ENCODE assay signal across 18 cellular contexts in genomic region chr1:246534114-246534513, GRCh38. TPM values are rescaled to one million over a fixed set of nuclear protein-coding genes. Genes with fewer than 3 reads are reported as not detected.
DNase-seq lines count a peak whose midpoint lies in the region; ATAC-seq and TF ChIP-seq lines count a peak whose summit lies in the region.
"Had no signal": no experiment of that assay in that cellular context is flagged by ENCODE, and none has a peak within 500 bp of the region (broad histone marks: within the 10 kb centered on the region; RNA-seq: fewer than 3 reads in every experiment).

No MANE protein-coding gene starts in this region.

- ATAC-seq in Right ventricle myocardium superior (ENCODE audit: poor library complexity) (no peak), upper lobe of right lung (peak; percentile 89), GM21526 (IDR thresholded peaks at IDR 0.05; ENCODE audit: low FRiP score, unreplicated experiment) (no peak), left colon (no peak)
- ATAC-seq: CD8-positive, alpha-beta T cell; GM23338 had no signal

- no peak overlapping the region for H3K27ac ChIP-seq in right atrium auricular region
- H3K27ac ChIP-seq in upper lobe of right lung = peak overlapping the region; percentile 67
- H3K27ac ChIP-seq: BLaER1 treated with 17β-estradiol and CSF1 and Interleukin-3, amounts not matched to agents 10 nM and 100 nM; Peyer's patch had no signal

- peak; percentile 28 for DNase-seq in DMS53 (lab: John Stamatoyannopoulos, UW)
- no peak for DNase-seq in DMS53 treated with DMSO at 0.1 percent for 48 hours (lab: John Stamatoyannopoulos, UW; ENCODE audit: unreplicated experiment)
- peak; percentile 2 for DNase-seq in right atrium auricular region (ENCODE audit: low spot score)
- no peak for DNase-seq in Right ventricle myocardium superior
- peak; percentile 28 for DNase-seq in islet precursor cell
- DNase-seq in upper lobe of right lung = no peak
- no peak for DNase-seq in left colon
- DNase-seq: 8988T; CD8-positive, alpha-beta T cell; Kasumi-1; NCI-H1694 treated with DMSO at 0.1 percent for 48 hours; NCI-H2081 treated with DMSO at 0.1 percent for 48 hours; NCI-H774; Peyer's patch had no signal

- H3K9me3 ChIP-seq in right atrium auricular region = peaks cover 0 to 15% of the 10 kb centered on the region in 2 donors
- peaks cover 6% of the 10 kb centered on the region for H3K9me3 ChIP-seq in upper lobe of right lung
- H3K9me3 ChIP-seq: HAP-1 had no signal

- intact Hi-C loops in Right ventricle myocardium superior (cut with DNase I) (no loop called here), upper lobe of right lung (cut with DNase I) (no loop called here), left colon (cut with DNase I, micrococcal nuclease) (no loop called here)

- TF ChIP-seq CTCF in right atrium auricular region (IDR thresholded peaks at IDR 0.05) (no peak), upper lobe of right lung (IDR thresholded peaks at IDR 0.05) (no peak)

- H3K36me3 ChIP-seq in right atrium auricular region (no peaks in the 10 kb centered on the region), upper lobe of right lung (no peaks in the 10 kb centered on the region)
- H3K36me3 ChIP-seq: HAP-1, Peyer's patch had no signal

- H3K4me3 ChIP-seq in right atrium auricular region (no peak overlapping the region), upper lobe of right lung (no peak overlapping the region)
- H3K4me3 ChIP-seq: BLaER1 treated with 17β-estradiol and CSF1 and Interleukin-3, amounts not matched to agents 10 nM and 100 nM; GM23338; HAP-1; Peyer's patch had no signal

- no peaks in the 10 kb centered on the region for H3K27me3 ChIP-seq in right atrium auricular region
- no peaks in the 10 kb centered on the region for H3K27me3 ChIP-seq in upper lobe of right lung
- H3K27me3 ChIP-seq: BLaER1 treated with 17β-estradiol and CSF1 and Interleukin-3, amounts not matched to agents 10 nM and 100 nM; Peyer's patch had no signal

- H3K4me1 ChIP-seq in right atrium auricular region (no peaks in the 10 kb centered on the region), upper lobe of right lung (no peaks in the 10 kb centered on the region)
- H3K4me1 ChIP-seq: Peyer's patch had no signal

RNA-seq across cellular contexts. Expression of gene SMYD3, which starts 27.0 kb away (rescaled TPM):
- 1 to 10 TPM; 7.9 to 8.5 TPM for total RNA-seq in right atrium auricular region
- total RNA-seq in Right ventricle myocardium superior = 9.4 TPM
- 27.2 TPM for total RNA-seq in upper lobe of right lung
- total RNA-seq in left colon = 10 to 100 TPM; 15.8 to 21.8 TPM

RNA-seq across cellular contexts. Expression of gene TFB2M, which starts 31.9 kb away (rescaled TPM):
- 10 to 100 TPM in 1 of 2 donors, 1 to 10 TPM in 1; 5.5 to 12.0 TPM for total RNA-seq in right atrium auricular region
- 18.6 TPM for total RNA-seq in Right ventricle myocardium superior
- total RNA-seq in upper lobe of right lung = 9.4 TPM
- 10 to 100 TPM; 10.2 to 12.3 TPM for total RNA-seq in left colon

RNA-seq across cellular contexts. Expression of gene CNST, which starts 32.1 kb away (rescaled TPM):
- total RNA-seq in right atrium auricular region (10 to 100 TPM; 15.6 to 19.0 TPM), Right ventricle myocardium superior (21.0 TPM), upper lobe of right lung (29.8 TPM), left colon (10 to 100 TPM; 40.2 to 45.0 TPM)

Comparison
In these comparisons a context has a peak if more than half of its experiments do, and no peak if none do; other contexts are left out.
1. DNase-seq: peak in DMS53 (single experiment), right atrium auricular region (single experiment) and islet precursor cell (single experiment); none in DMS53 treated with DMSO at 0.1 percent for 48 hours (single experiment), Right ventricle myocardium superior (single experiment), upper lobe of right lung (single experiment) and left colon (0 of 2).